ENCODE assay signal across 24 cellular contexts in genomic region chr15:57655809-57656208, GRCh38. TPM values are rescaled to one million over a fixed set of nuclear protein-coding genes. Genes with fewer than 3 reads are reported as not detected.
DNase-seq lines count a peak whose midpoint lies in the region; ATAC-seq, FAIRE-seq and TF ChIP-seq lines count a peak whose summit lies in the region.
"Had no signal": no experiment of that assay in that cellular context is flagged by ENCODE, and none has a peak within 500 bp of the region (broad histone marks: within the 10 kb centered on the region; RNA-seq: fewer than 3 reads in every experiment).

No MANE protein-coding gene starts in this region.

- no peak for FAIRE-seq in D721Med (lab: Jason Lieb, UNC)

- peak; percentile 29; the same call in 1 of the 2 replicates for TF ChIP-seq RAD21 in Ishikawa (IDR thresholded peaks at IDR 0.05; ENCODE audit: low read depth)

- TF ChIP-seq CTCF in D721Med (IDR thresholded peaks at IDR 0.05; ENCODE audit: insufficient read depth, missing control alignments) (peak; percentile 31), choroid plexus epithelial cell (conservative IDR thresholded peaks at IDR 0.05; ENCODE audit: low read depth, low read length) (peak; percentile 20), kidney epithelial cell (IDR thresholded peaks at IDR 0.05; ENCODE audit: insufficient read depth, low read length, poor library complexity, severe bottlenecking) (peak; percentile 1)

- H3K4me3 ChIP-seq in choroid plexus epithelial cell (ENCODE audit: low read depth, low read length): no peak overlapping the region
- no peak overlapping the region for H3K4me3 ChIP-seq in kidney epithelial cell (ENCODE audit: low read depth, low read length)
- H3K4me3 ChIP-seq: gastroesophageal sphincter, HAP-1, neural progenitor cell, SJCRH30, transverse colon had no signal

- H3K27me3 ChIP-seq in kidney epithelial cell (ENCODE audit: control insufficient read depth, insufficient read depth, low read length): no peaks in the 10 kb centered on the region
- H3K27me3 ChIP-seq: gastroesophageal sphincter, neural progenitor cell, SJCRH30, transverse colon had no signal

- no peak for DNase-seq in D721Med (ENCODE audit: insufficient read length, low spot score)
- DNase-seq in choroid plexus epithelial cell (ENCODE audit: low read depth): no peak
- DNase-seq in kidney epithelial cell (ENCODE audit: low read depth): no peak
- no peak for DNase-seq in GM19238 (ENCODE audit: insufficient read length, low spot score)
- DNase-seq in NCI-H146 (lab: John Stamatoyannopoulos, UW): no peak
- DNase-seq in stimulated activated CD4-positive, alpha-beta T cell treated with anti-CD3 and anti-CD28 coated beads, Interleukin-4, amount 100 ng/mL, for 1 hour: no peak
- DNase-seq: activated CD4-positive, alpha-beta T cell treated with anti-CD3 and anti-CD28 coated beads, Interleukin-2, amount 50 U/mL, for 4 hours; activated CD8-positive, alpha-beta memory T cell treated with anti-CD3 and anti-CD28 coated beads, Interleukin-2, amount 50 U/mL, for 48 hours; activated effector memory CD4-positive, alpha-beta T cell treated with Interleukin-2 at 50 U/mL for 16 hours; activated naive CD8-positive, alpha-beta T cell treated with anti-CD3 and anti-CD28 coated beads, Interleukin-2, amount 50 U/mL, for 24 hours; CD4-positive, alpha-beta memory T cell; DMS79; Kasumi-1; NCI-H1105 treated with DMSO at 0.1 percent for 48 hours; NCI-H524 treated with DMSO at 0.1 percent for 48 hours; SJCRH30; stimulated activated CD4-positive, alpha-beta T cell treated with anti-CD3 and anti-CD28 coated beads, Interleukin-4, amount 100 ng/mL, for 24 hours; transverse colon; WERI-Rb-1 had no signal

- ATAC-seq in HG03378 (IDR thresholded peaks at IDR 0.05; ENCODE audit: unreplicated experiment): no peak
- ATAC-seq: activated naive CD8-positive, alpha-beta T cell treated with anti-CD3 and anti-CD28 coated beads, Interleukin-2, amount 50 U/mL, for 24 hours; gastroesophageal sphincter had no signal

- H3K36me3 ChIP-seq in kidney epithelial cell (ENCODE audit: control insufficient read depth, insufficient read depth, low read length): no peaks in the 10 kb centered on the region
- H3K36me3 ChIP-seq: HAP-1, neural progenitor cell, SJCRH30, transverse colon, WERI-Rb-1 had no signal

- no peak for TF ChIP-seq EP300 in Ishikawa (IDR thresholded peaks at IDR 0.05; ENCODE audit: borderline replicate concordance)

TF ChIP-seq in Ishikawa, 13 proteins besides CTCF, POLR2A, EP300 and RAD21:
- TF ChIP-seq REST (IDR thresholded peaks at IDR 0.05; ENCODE audit: low read depth) (no peak), TCF12 (IDR thresholded peaks at IDR 0.05; ENCODE audit: low read depth) (no peak), MAX (IDR thresholded peaks at IDR 0.05) (no peak), TEAD4 (IDR thresholded peaks at IDR 0.05) (no peak), FOXM1 (IDR thresholded peaks at IDR 0.05; ENCODE audit: borderline replicate concordance, low read depth) (no peak), CEBPB (IDR thresholded peaks at IDR 0.05) (no peak)

RNA-seq across cellular contexts. Expression of gene POLR2M, which starts 50.7 kb away (rescaled TPM):
- total RNA-seq in kidney epithelial cell: 40.1 and 49.1 TPM in 2 replicates
